In genomic region chr9:34647651-34648050, GRCh38 we compare ENCODE assay signal across 9 cellular contexts. TPM values are rescaled to one million over a fixed set of nuclear protein-coding genes. Genes with fewer than 3 reads are reported as not detected.
DNase-seq lines count a peak whose midpoint lies in the region; ATAC-seq and TF ChIP-seq lines count a peak whose summit lies in the region.
"Had no signal": no experiment of that assay in that cellular context is flagged by ENCODE, and none has a peak within 500 bp of the region (broad histone marks: within the 10 kb centered on the region; RNA-seq: fewer than 3 reads in every experiment).

No MANE protein-coding gene starts in this region.

- no peaks in the 10 kb centered on the region for H3K9me3 Mint-ChIP-seq in activated T-cell treated with anti-CD3 and anti-CD28 coated beads, Interleukin-2, amount 50 U/mL, for 4 hours
- H3K9me3 Mint-ChIP-seq in activated naive CD8-positive, alpha-beta T cell treated with anti-CD3 and anti-CD28 coated beads, Interleukin-2, amount 50 U/mL, for 24 hours, result no peaks in the 10 kb centered on the region

- H3K27ac Mint-ChIP-seq in activated naive CD8-positive, alpha-beta T cell treated with anti-CD3 and anti-CD28 coated beads, Interleukin-2, amount 50 U/mL, for 24 hours, result peak overlapping the region; percentile 89

- H3K4me1 Mint-ChIP-seq in activated T-cell treated with anti-CD3 and anti-CD28 coated beads, Interleukin-2, amount 50 U/mL, for 4 hours (ENCODE audit: low read depth), result peaks cover 40% of the 10 kb centered on the region
- peaks cover 31% of the 10 kb centered on the region for H3K4me1 Mint-ChIP-seq in activated naive CD8-positive, alpha-beta T cell treated with anti-CD3 and anti-CD28 coated beads, Interleukin-2, amount 50 U/mL, for 24 hours

- ATAC-seq in activated T-cell treated with anti-CD3 and anti-CD28 coated beads, Interleukin-2, amount 50 U/mL, for 4 hours, result no peak
- ATAC-seq in activated naive CD8-positive, alpha-beta T cell treated with anti-CD3 and anti-CD28 coated beads, Interleukin-2, amount 50 U/mL, for 24 hours, result no peak
- ATAC-seq in thoracic aorta (ENCODE audit: insufficient number of reproducible peaks, low FRiP score, low read depth), result no peak
- no peak for ATAC-seq in GM21717 (IDR thresholded peaks at IDR 0.05; ENCODE audit: unreplicated experiment)
- no peak for ATAC-seq in left lobe of liver

- H3K27me3 Mint-ChIP-seq in activated T-cell treated with anti-CD3 and anti-CD28 coated beads, Interleukin-2, amount 50 U/mL, for 4 hours (ENCODE audit: low read depth), result no peaks in the 10 kb centered on the region
- no peaks in the 10 kb centered on the region for H3K27me3 Mint-ChIP-seq in activated naive CD8-positive, alpha-beta T cell treated with anti-CD3 and anti-CD28 coated beads, Interleukin-2, amount 50 U/mL, for 24 hours

- WGBS in liver, result 22% methylated on average over 10 of the region's 10 CpGs

- H3K36me3 ChIP-seq in liver (ENCODE audit: control insufficient read depth in 4 of 4, insufficient read depth in 3 of 4, low read depth in 1 of 4, low read length in 3 of 4), result peaks cover 0 to 15% (median 10%) of the 10 kb centered on the region in 4 donors
- H3K36me3 ChIP-seq in thoracic aorta, result peaks cover 16% of the 10 kb centered on the region

- peaks cover 17% of the 10 kb centered on the region for H3K36me3 Mint-ChIP-seq in activated T-cell treated with anti-CD3 and anti-CD28 coated beads, Interleukin-2, amount 50 U/mL, for 4 hours (ENCODE audit: insufficient read depth)
- H3K36me3 Mint-ChIP-seq in activated naive CD8-positive, alpha-beta T cell treated with anti-CD3 and anti-CD28 coated beads, Interleukin-2, amount 50 U/mL, for 24 hours (ENCODE audit: low read depth), result peaks cover 17% of the 10 kb centered on the region

- H3K4me3 ChIP-seq in liver (ENCODE audit: low read depth in 1 of 3, low read length in 3 of 3) (peak overlapping the region; percentile 61 to 88 (median 78)), thoracic aorta (peak overlapping the region; percentile 79)

- TF ChIP-seq CTCF in liver (IDR thresholded peaks at IDR 0.05; ENCODE audit: low read depth, low read length, missing input control) (no peak), thoracic aorta (IDR thresholded peaks at IDR 0.05) (no peak)

- H3K27ac ChIP-seq in liver (ENCODE audit: low read depth in 1 of 2, low read length in 2 of 2), result peak overlapping the region; percentile 86 to 94
- H3K27ac ChIP-seq in thoracic aorta, result peak overlapping the region; percentile 79 to 80

- H3K4me1 ChIP-seq in liver (ENCODE audit: control insufficient read depth in 4 of 4, insufficient read depth in 4 of 4, low read length in 3 of 4) (peaks cover 16 to 88% (median 78%) of the 10 kb centered on the region in 4 donors), thoracic aorta (ENCODE audit: control insufficient read depth in 1 of 2, low read depth in 2 of 2) (peaks cover 19 to 45% of the 10 kb centered on the region in 2 donors)

- H3K4me3 Mint-ChIP-seq in activated T-cell treated with anti-CD3 and anti-CD28 coated beads, Interleukin-2, amount 50 U/mL, for 4 hours, result peak overlapping the region; percentile 91
- peak overlapping the region; percentile 86 for H3K4me3 Mint-ChIP-seq in activated naive CD8-positive, alpha-beta T cell treated with anti-CD3 and anti-CD28 coated beads, Interleukin-2, amount 50 U/mL, for 24 hours

- no peaks in the 10 kb centered on the region for H3K9me3 ChIP-seq in liver (ENCODE audit: control insufficient read depth in 4 of 4, low read length in 3 of 4)
- H3K9me3 ChIP-seq in thoracic aorta, result no peaks in the 10 kb centered on the region

- no peak for DNase-seq in activated T-cell treated with anti-CD3 and anti-CD28 coated beads, Interleukin-2, amount 50 U/mL, for 4 hours
- DNase-seq in activated T-cell treated with anti-CD3 and anti-CD28 coated beads, Interleukin-2, amount 50 U/mL, for 48 hours, result no peak
- no peak for DNase-seq in activated naive CD8-positive, alpha-beta T cell treated with anti-CD3 and anti-CD28 coated beads, Interleukin-2, amount 50 U/mL, for 24 hours
- DNase-seq in thoracic aorta (ENCODE audit: low spot score) (no peak), midbrain (lab: John Stamatoyannopoulos, UW) (no peak), left lobe of liver (ENCODE audit: low spot score) (no peak)
- DNase-seq: amniotic stem cell had no signal

- TF ChIP-seq RAD21 in liver (IDR thresholded peaks at IDR 0.05), result no peak

- H3K27me3 ChIP-seq in liver (ENCODE audit: control insufficient read depth in 4 of 4, insufficient read depth in 4 of 4, low read length in 3 of 4), result no peaks in the 10 kb centered on the region
- no peaks in the 10 kb centered on the region for H3K27me3 ChIP-seq in thoracic aorta (replicated peaks; ENCODE audit: insufficient read depth)

- H3K9ac ChIP-seq in liver (ENCODE audit: low read depth in 1 of 2, low read length in 2 of 2), result peak overlapping the region; percentile 82 to 93

TF ChIP-seq in liver, 16 proteins besides CTCF, POLR2A, EP300 and RAD21:
- TF ChIP-seq MAX (IDR thresholded peaks at IDR 0.05) (no peak), HNF4G (IDR thresholded peaks at IDR 0.05) (no peak), FOXA2 (IDR thresholded peaks at IDR 0.05) (no peak), JUND (IDR thresholded peaks at IDR 0.05) (no peak), SP1 (IDR thresholded peaks at IDR 0.05) (no peak), NR2F2 (IDR thresholded peaks at IDR 0.05) (no peak), FOXA1 (IDR thresholded peaks at IDR 0.05) (no peak), EGR1 (IDR thresholded peaks at IDR 0.05; ENCODE audit: low read depth in 2 of 2) (no peak)
- TF ChIP-seq, protein P1, sequence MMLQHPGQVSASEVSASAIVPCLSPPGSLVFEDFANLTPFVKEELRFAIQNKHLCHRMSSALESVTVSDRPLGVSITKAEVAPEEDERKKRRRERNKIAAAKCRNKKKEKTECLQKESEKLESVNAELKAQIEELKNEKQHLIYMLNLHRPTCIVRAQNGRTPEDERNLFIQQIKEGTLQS (IDR thresholded peaks at IDR 0.05), result no peak

RNA-seq across cellular contexts. Expression of gene GALT, which starts 1.2 kb away (rescaled TPM):
- total RNA-seq in activated T-cell treated with anti-CD3 and anti-CD28 coated beads, Interleukin-2, amount 50 U/mL, for 4 hours, result 10 to 100 TPM; 29.8 to 37.7 (median 30.3) TPM
- total RNA-seq in liver (100 to 1,000 TPM in 1 of 2 donors, 10 to 100 TPM in 1; 58.6 to 161 TPM), thoracic aorta (10 to 100 TPM; 67.7 to 78.4 TPM), left lobe of liver (123 TPM)
- 100 to 1,000 TPM in 1 of 2 donors, 10 to 100 TPM in 1; 69.3 to 196 TPM for polyA plus RNA-seq in liver

RNA-seq across cellular contexts. Expression of gene IL11RA, which starts 4.3 kb away (rescaled TPM):
- total RNA-seq in activated T-cell treated with anti-CD3 and anti-CD28 coated beads, Interleukin-2, amount 50 U/mL, for 4 hours, result 10 to 100 TPM in 1 of 3 donors, 1 to 10 TPM in 2; 7.7 to 10.4 (median 8.8) TPM
- total RNA-seq in liver, result 10 to 100 TPM; 14.8 to 35.3 TPM
- polyA plus RNA-seq in liver, result 10 to 100 TPM in 1 of 2 donors, 1 to 10 TPM in 1; 10.0 to 14.7 TPM
- 10 to 100 TPM; 81.3 to 99.0 TPM for total RNA-seq in thoracic aorta
- 26.5 TPM for total RNA-seq in left lobe of liver

RNA-seq across cellular contexts. Expression of gene SIGMAR1, which starts 10.1 kb away (rescaled TPM):
- total RNA-seq in activated T-cell treated with anti-CD3 and anti-CD28 coated beads, Interleukin-2, amount 50 U/mL, for 4 hours, result 100 to 1,000 TPM; 120 to 128 (median 123) TPM
- total RNA-seq in liver, result 100 to 1,000 TPM; 116 to 161 TPM
- polyA plus RNA-seq in liver, result 100 to 1,000 TPM; 196 to 210 TPM
- 100 to 1,000 TPM in 1 of 2 donors, 10 to 100 TPM in 1; 77.0 to 131 TPM for total RNA-seq in thoracic aorta
- total RNA-seq in left lobe of liver, result 139 TPM

RNA-seq across cellular contexts. Expression of gene CCL27, which starts 14.8 kb away (rescaled TPM):
- under 1 TPM; 0.24 to 0.43 (median 0.26) TPM for total RNA-seq in activated T-cell treated with anti-CD3 and anti-CD28 coated beads, Interleukin-2, amount 50 U/mL, for 4 hours
- total RNA-seq in liver (not detected), thoracic aorta (not detected), left lobe of liver (not detected)
- not detected for polyA plus RNA-seq in liver

RNA-seq across cellular contexts. Expression of gene ARID3C, which starts 18.8 kb away (rescaled TPM):
- not detected for total RNA-seq in activated T-cell treated with anti-CD3 and anti-CD28 coated beads, Interleukin-2, amount 50 U/mL, for 4 hours
- 1 to 10 TPM; 2.2 to 2.6 TPM for total RNA-seq in liver
- polyA plus RNA-seq in liver, result 1 to 10 TPM in 1 of 2 donors, under 1 TPM in 1; 0.58 to 1.1 TPM
- not detected for total RNA-seq in thoracic aorta
- total RNA-seq in left lobe of liver, result 8.8 TPM
